In genomic region chr3:158663832-158664231, GRCh38 we compare ENCODE assay signal across 22 cellular contexts. TPM values are rescaled to one million over a fixed set of nuclear protein-coding genes. Genes with fewer than 3 reads are reported as not detected.
DNase-seq lines count a peak whose midpoint lies in the region; ATAC-seq, FAIRE-seq and TF ChIP-seq lines count a peak whose summit lies in the region.
"Had no signal": no experiment of that assay in that cellular context is flagged by ENCODE, and none has a peak within 500 bp of the region (broad histone marks: within the 10 kb centered on the region; RNA-seq: fewer than 3 reads in every experiment).

No MANE protein-coding gene starts in this region.

- no peaks in the 10 kb centered on the region for H3K4me1 Mint-ChIP-seq in neural progenitor cell
- H3K4me1 Mint-ChIP-seq: B cell had no signal

- H3K27ac ChIP-seq in HepG2 (ENCODE audit: extremely low read length, insufficient read depth, low read length): no peak overlapping the region
- no peak overlapping the region for H3K27ac ChIP-seq in right lobe of liver
- peak overlapping the region; percentile 14; the same call in 1 of the 2 replicates for H3K27ac ChIP-seq in PC-3 (ENCODE audit: low read length)
- no peak overlapping the region for H3K27ac ChIP-seq in small intestine (ENCODE audit: low read depth in 1 of 2, low read length in 1 of 2)
- H3K27ac ChIP-seq in neural progenitor cell: no peak overlapping the region
- H3K27ac ChIP-seq: BLaER1, C4-2B, GM23248 had no signal

- H3K9ac ChIP-seq in HepG2 (ENCODE audit: insufficient read depth, low read depth, low read length) (no peak overlapping the region), PC-3 (ENCODE audit: low read length) (no peak overlapping the region), neural progenitor cell (no peak overlapping the region)
- H3K9ac ChIP-seq: BLaER1, GM23248 had no signal

- no peak overlapping the region for H3K4me3 Mint-ChIP-seq in neural progenitor cell
- H3K4me3 Mint-ChIP-seq: B cell; CD4-positive, CD25-positive, alpha-beta regulatory T cell; CD8-positive, alpha-beta T cell had no signal

- TF ChIP-seq EP300 in HepG2 (IDR thresholded peaks at IDR 0.05; ENCODE audit: low read depth in 2 of 2, low read length in 2 of 2) (no peak), HepG2 (CRISPR knock-in tag; IDR thresholded peaks at IDR 0.05; ENCODE audit: borderline replicate concordance) (no peak)

- H3K9me3 Mint-ChIP-seq in neural progenitor cell: no peaks in the 10 kb centered on the region
- H3K9me3 Mint-ChIP-seq: CD4-positive, CD25-positive, alpha-beta regulatory T cell; CD8-positive, alpha-beta T cell had no signal

- H4K20me1 ChIP-seq in HepG2 (ENCODE audit: insufficient read depth, low read length) (no peaks in the 10 kb centered on the region; the same call in 1 of the 2 replicates), PC-3 (ENCODE audit: low read length) (no peaks in the 10 kb centered on the region), neural progenitor cell (ENCODE audit: low read depth) (no peaks in the 10 kb centered on the region)
- H4K20me1 ChIP-seq: BLaER1 had no signal

- POLR2A ChIA-PET in HepG2 (lab: Yijun Ruan, JAX): no interaction called here
- POLR2A ChIA-PET in PC-3 (lab: Charles Lee; ENCODE audit: unreplicated experiment): no interaction called here

- intact Hi-C loops in HepG2 (cut with micrococcal nuclease; ENCODE audit: unreplicated experiment) (no loop called here), right lobe of liver (cut with DNase I) (loop anchor here in 1 of 2 donors (10.0 kb wide), 1 partner anchor 61 kb away; no protein-coding TSS in a partner anchor), PC-3 (cut with micrococcal nuclease) (no loop called here)

- TF ChIP-seq POLR2A in HepG2 (IDR thresholded peaks at IDR 0.05; ENCODE audit: insufficient read depth in 1 of 2, low read depth in 2 of 2, low read length in 2 of 2): no peak
- TF ChIP-seq POLR2A in right lobe of liver (IDR thresholded peaks at IDR 0.05): no peak
- peak; percentile 66 for TF ChIP-seq POLR2A in erythroblast (IDR thresholded peaks at IDR 0.05; ENCODE audit: low read length)

- WGBS in HepG2 (ENCODE audit: low lambda C conversion rate): 93% methylated on average over 1 of the region's 1 CpG
- WGBS in right lobe of liver (ENCODE audit: insufficient coverage, low coverage, low lambda C conversion rate, missing lambda C conversion rate): 100% methylated on average over 1 of the region's 1 CpG
- WGBS in small intestine, 3 donors: 93 to 94% (median 93%) methylated on average over 1 of the region's 1 CpG

- in situ Hi-C loops in HepG2 (cut with HindIII; ENCODE audit: extremely low pct_ligation_motif_present, low pct_unique_long_range_greater_than_20kb): no loop called here

- peaks cover 8% of the 10 kb centered on the region for H3K36me3 Mint-ChIP-seq in neural progenitor cell

- H3K9me3 ChIP-seq in HepG2 (ENCODE audit: low read length) (no peaks in the 10 kb centered on the region), right lobe of liver (no peaks in the 10 kb centered on the region), PC-3 (ENCODE audit: low read length) (no peaks in the 10 kb centered on the region), small intestine (ENCODE audit: control insufficient read depth, low read depth) (no peaks in the 10 kb centered on the region), neural progenitor cell (ENCODE audit: low read depth) (no peaks in the 10 kb centered on the region)
- H3K9me3 ChIP-seq: BLaER1, Caco-2 had no signal

- H3K9me2 ChIP-seq in PC-3 (replicated peaks; ENCODE audit: low read length): no peaks in the 10 kb centered on the region

- no peak overlapping the region for H3K4me2 ChIP-seq in HepG2 (ENCODE audit: low read depth, low read length)
- no peak overlapping the region for H3K4me2 ChIP-seq in PC-3 (ENCODE audit: low read length)
- no peak overlapping the region for H3K4me2 ChIP-seq in neural progenitor cell
- H3K4me2 ChIP-seq: BLaER1 had no signal

- TF ChIP-seq RAD21 in HepG2 (CRISPR knock-in tag; IDR thresholded peaks at IDR 0.05): no peak

- H3K4me3 ChIP-seq in HepG2 (replicated peaks in 1 of 3; ENCODE audit: insufficient read depth in 1 of 3, low read depth in 2 of 3, low read length in 3 of 3): no peak overlapping the region
- H3K4me3 ChIP-seq in right lobe of liver: no peak overlapping the region
- no peak overlapping the region for H3K4me3 ChIP-seq in PC-3 (ENCODE audit: low read length)
- no peak overlapping the region for H3K4me3 ChIP-seq in small intestine (ENCODE audit: low read depth in 1 of 2, low read length in 2 of 2)
- no peak overlapping the region for H3K4me3 ChIP-seq in neural progenitor cell
- H3K4me3 ChIP-seq: BLaER1, GM12878, GM23248 had no signal

- H3K4me1 ChIP-seq in HepG2 (ENCODE audit: insufficient read depth, low read length) (no peaks in the 10 kb centered on the region), right lobe of liver (no peaks in the 10 kb centered on the region), PC-3 (ENCODE audit: insufficient read depth, low read length) (0 out of 2 replicates have a peak, but pooled peaks cover 7% of the 10 kb centered on the region), small intestine (ENCODE audit: control insufficient read depth in 2 of 2, insufficient read depth in 1 of 2, low read depth in 1 of 2, low read length in 1 of 2) (no peaks in the 10 kb centered on the region), neural progenitor cell (no peaks in the 10 kb centered on the region)
- H3K4me1 ChIP-seq: BLaER1, Caco-2 had no signal

- no peak overlapping the region for H3K27ac Mint-ChIP-seq in neural progenitor cell
- H3K27ac Mint-ChIP-seq: B cell had no signal

- no peaks in the 10 kb centered on the region for H3K79me2 ChIP-seq in HepG2 (ENCODE audit: insufficient read depth, low read length)
- H3K79me2 ChIP-seq in PC-3 (ENCODE audit: low read length): peaks cover 18% of the 10 kb centered on the region
- no peaks in the 10 kb centered on the region for H3K79me2 ChIP-seq in neural progenitor cell (ENCODE audit: low read depth)

- no TSS peak for BruUV-seq in HepG2 (replicated peaks; lab: Mats Ljungman, UMichigan)
- BruUV-seq in PC-3 (replicated peaks; lab: Mats Ljungman, UMichigan): no TSS peak

- ATAC-seq in HepG2 (no peak), right lobe of liver (no peak), PC-3 (no peak)
- ATAC-seq: CD8-positive, alpha-beta T cell; GM12878 had no signal

- TF ChIP-seq CTCF in HepG2 (CRISPR knock-in tag; IDR thresholded peaks at IDR 0.05) (no peak), right lobe of liver (IDR thresholded peaks at IDR 0.05) (no peak), PC-3 (conservative IDR thresholded peaks at IDR 0.05; ENCODE audit: low read depth, low read length) (no peak), neural progenitor cell (IDR thresholded peaks at IDR 0.05) (no peak)

- H3K27me3 ChIP-seq in HepG2 (ENCODE audit: control insufficient read depth in 1 of 2, insufficient read depth in 2 of 2, low read length in 2 of 2) (no peaks in the 10 kb centered on the region), right lobe of liver (no peaks in the 10 kb centered on the region), PC-3 (ENCODE audit: low read length) (no peaks in the 10 kb centered on the region), small intestine (ENCODE audit: control insufficient read depth in 2 of 2, insufficient read depth in 2 of 2, low read length in 2 of 2) (no peaks in the 10 kb centered on the region), neural progenitor cell (no peaks in the 10 kb centered on the region)
- H3K27me3 ChIP-seq: BLaER1 had no signal

- peaks cover 2% of the 10 kb centered on the region for H3K27me3 Mint-ChIP-seq in neural progenitor cell (ENCODE audit: insufficient read depth, low read depth)
- H3K27me3 Mint-ChIP-seq: B cell; CD4-positive, CD25-positive, alpha-beta regulatory T cell had no signal

- no peak for DNase-seq in HepG2 (ENCODE audit: low spot score)
- no peak for DNase-seq in right lobe of liver
- DNase-seq in PC-3: no peak
- DNase-seq in erythroblast (lab: John Stamatoyannopoulos, UW): no peak
- no peak for DNase-seq in small intestine
- DNase-seq in neural progenitor cell (ENCODE audit: low spot score): no peak
- DNase-seq: Caco-2; CD4-positive, CD25-positive, alpha-beta regulatory T cell; CD8-positive, alpha-beta T cell; DMS 273 treated with DMSO at 0.1 percent for 48 hours; DMS79; EL; GDM1; GM23248; H7 had no signal

- no peak for FAIRE-seq in HepG2 (lab: Jason Lieb, UNC)
- no peak for FAIRE-seq in small intestine (lab: Jason Lieb, UNC)
- FAIRE-seq: GM12878, GM19239, H1 had no signal

- CTCF ChIA-PET in HepG2 (lab: Yijun Ruan, JAX; ENCODE audit: low intra/inter-chr PET ratio, low total read pairs): no interaction called here
- CTCF ChIA-PET in PC-3 (lab: Charles Lee): no interaction called here

- H2AFZ ChIP-seq in HepG2 (ENCODE audit: low read length) (no peak overlapping the region), PC-3 (ENCODE audit: low read length) (no peak overlapping the region), neural progenitor cell (replicated peaks) (no peak overlapping the region)
- H2AFZ ChIP-seq: GM23248 had no signal

- peaks cover 6% of the 10 kb centered on the region for H3F3A ChIP-seq in PC-3 (ENCODE audit: low read length, unreplicated experiment)
- H3F3A ChIP-seq in neural progenitor cell (ENCODE audit: low read depth): no peaks in the 10 kb centered on the region

- H3K36me3 ChIP-seq in HepG2 (replicated peaks in 1 of 2; ENCODE audit: control insufficient read depth in 1 of 2, insufficient read depth in 2 of 2, low read length in 2 of 2) (peaks cover 12 to 67% of the 10 kb centered on the region in 2 experiments), right lobe of liver (peaks cover 0 to 64% (median 29%) of the 10 kb centered on the region in 4 donors), PC-3 (ENCODE audit: low read depth, low read length) (peaks cover 73% of the 10 kb centered on the region), small intestine (ENCODE audit: control insufficient read depth in 2 of 2, insufficient read depth in 2 of 2, low read length in 2 of 2) (peaks cover 5 to 23% of the 10 kb centered on the region in 2 donors), neural progenitor cell (peaks cover 11% of the 10 kb centered on the region)

RNA-seq across cellular contexts. Expression of gene LXN, which starts 8.6 kb away (rescaled TPM):
- not detected in 2 replicates for total RNA-seq in HepG2 (2016; rRNA removed; fragmentation: Illumina TruSeq; extraction: Trizol)
- total RNA-seq in HepG2 (2016; cell fraction: cytosol; rRNA removed; fragmentation: Illumina TruSeq; extraction: Trizol; ENCODE audit: low read depth): not detected in 2 replicates
- total RNA-seq in HepG2 (2016; cell fraction: insoluble cytoplasmic fraction; rRNA removed; fragmentation: Illumina TruSeq; extraction: Trizol): not detected in 2 replicates
- not detected in 2 replicates for total RNA-seq in HepG2 (2016; cell fraction: membrane; rRNA removed; fragmentation: Illumina TruSeq; extraction: Trizol)
- not detected in 2 replicates for total RNA-seq in HepG2 (2016; cell fraction: nucleus; rRNA removed; fragmentation: Illumina TruSeq; extraction: Trizol)
- not detected in 2 replicates for polyA plus RNA-seq in HepG2 (2011; rRNA removed)
- polyA plus RNA-seq in HepG2 (2011; cell fraction: cytosol; rRNA removed): not detected in 2 replicates
- not detected in 2 replicates for polyA plus RNA-seq in HepG2 (2011; cell fraction: nucleus; rRNA removed)
- not detected in 2 replicates for polyA plus RNA-seq in HepG2 (2012)
- not detected in 2 replicates for polyA plus RNA-seq in HepG2 (2016; cell fraction: cytosol; fragmentation: Illumina TruSeq; extraction: Trizol; ENCODE audit: low read depth)
- not detected in 2 replicates for polyA plus RNA-seq in HepG2 (2016; cell fraction: insoluble cytoplasmic fraction; fragmentation: Illumina TruSeq; extraction: Trizol; ENCODE audit: low read depth)
- polyA plus RNA-seq in HepG2 (2016; cell fraction: membrane; fragmentation: Illumina TruSeq; extraction: Trizol; ENCODE audit: low read depth): not detected in 2 replicates
- polyA plus RNA-seq in HepG2 (2016; cell fraction: nucleus; fragmentation: Illumina TruSeq; extraction: Trizol; ENCODE audit: insufficient read depth, low read depth): not detected in 2 replicates
- 10.7 TPM in 1 of 2 replicates, not detected in the other for polyA minus RNA-seq in HepG2 (2011; rRNA and poly(A)+ RNA removed; ENCODE audit: low replicate concordance)
- polyA minus RNA-seq in HepG2 (2011; cell fraction: cytosol; rRNA and poly(A)+ RNA removed): 0.53 TPM in 1 of 2 replicates, not detected in the other
- not detected in 2 replicates for polyA minus RNA-seq in HepG2 (2011; cell fraction: nucleus; rRNA and poly(A)+ RNA removed)
- total RNA-seq in right lobe of liver: 1 to 10 TPM in 5 of 6 experiments, under 1 TPM in 1; 0.84 to 3.4 (median 2.0) TPM
- 332 and 471 TPM in 2 replicates for total RNA-seq in PC-3 (2014; rRNA removed)
- 10 to 100 TPM; 29.2 to 33.8 (median 33.0) TPM for polyA plus RNA-seq in small intestine
- total RNA-seq in neural progenitor cell (ENCODE audit: low replicate concordance): 20.7 and 25.9 TPM in 2 replicates
- total RNA-seq: A172, Caco-2 had no signal

RNA-seq across cellular contexts. Expression of gene GFM1, which starts 19.5 kb away (rescaled TPM):
- 37.8 and 59.0 TPM in 2 replicates for total RNA-seq in HepG2 (2016; rRNA removed; fragmentation: Illumina TruSeq; extraction: Trizol)
- 10.0 and 10.7 TPM in 2 replicates for total RNA-seq in HepG2 (2016; cell fraction: cytosol; rRNA removed; fragmentation: Illumina TruSeq; extraction: Trizol; ENCODE audit: low read depth)
- 38.7 and 54.4 TPM in 2 replicates for total RNA-seq in HepG2 (2016; cell fraction: insoluble cytoplasmic fraction; rRNA removed; fragmentation: Illumina TruSeq; extraction: Trizol)
- total RNA-seq in HepG2 (2016; cell fraction: membrane; rRNA removed; fragmentation: Illumina TruSeq; extraction: Trizol): 10.6 and 14.2 TPM in 2 replicates
- 60.2 and 65.6 TPM in 2 replicates for total RNA-seq in HepG2 (2016; cell fraction: nucleus; rRNA removed; fragmentation: Illumina TruSeq; extraction: Trizol)
- 9.6 and 10.5 TPM in 2 replicates for polyA plus RNA-seq in HepG2 (2011; rRNA removed)
- polyA plus RNA-seq in HepG2 (2011; cell fraction: cytosol; rRNA removed): 4.9 and 7.3 TPM in 2 replicates
- polyA plus RNA-seq in HepG2 (2011; cell fraction: nucleus; rRNA removed): 7.1 and 7.4 TPM in 2 replicates
- 12.7 and 15.4 TPM in 2 replicates for polyA plus RNA-seq in HepG2 (2012)
- 1.5 and 1.7 TPM in 2 replicates for polyA plus RNA-seq in HepG2 (2016; cell fraction: cytosol; fragmentation: Illumina TruSeq; extraction: Trizol; ENCODE audit: low read depth)
- polyA plus RNA-seq in HepG2 (2016; cell fraction: insoluble cytoplasmic fraction; fragmentation: Illumina TruSeq; extraction: Trizol; ENCODE audit: low read depth): 23.9 and 32.4 TPM in 2 replicates
- 2.9 and 3.0 TPM in 2 replicates for polyA plus RNA-seq in HepG2 (2016; cell fraction: membrane; fragmentation: Illumina TruSeq; extraction: Trizol; ENCODE audit: low read depth)
- polyA plus RNA-seq in HepG2 (2016; cell fraction: nucleus; fragmentation: Illumina TruSeq; extraction: Trizol; ENCODE audit: insufficient read depth, low read depth): 36.9 and 42.6 TPM in 2 replicates
- 15.5 and 48.8 TPM in 2 replicates for polyA minus RNA-seq in HepG2 (2011; rRNA and poly(A)+ RNA removed; ENCODE audit: low replicate concordance)
- polyA minus RNA-seq in HepG2 (2011; cell fraction: cytosol; rRNA and poly(A)+ RNA removed): 17.5 and 18.8 TPM in 2 replicates
- 74.7 and 81.6 TPM in 2 replicates for polyA minus RNA-seq in HepG2 (2011; cell fraction: nucleus; rRNA and poly(A)+ RNA removed)
- 10 to 100 TPM; 40.2 to 61.5 (median 43.8) TPM for total RNA-seq in right lobe of liver
- total RNA-seq in PC-3 (2014; rRNA removed): 37.5 and 53.0 TPM in 2 replicates
- 10 to 100 TPM in 2 of 3 donors, 1 to 10 TPM in 1; 9.4 to 26.7 (median 18.9) TPM for polyA plus RNA-seq in small intestine
- total RNA-seq in neural progenitor cell (ENCODE audit: low replicate concordance): 25.8 and 52.0 TPM in 2 replicates

Comparison
In these comparisons a context has a peak if more than half of its experiments do, and no peak if none do; other contexts are left out.
1. RNA of gene LXN, which starts 8.6 kb away (total RNA-seq): 332 to 471 TPM in PC-3; 20.7 to 25.9 TPM in neural progenitor cell, 0.84 to 3.4 TPM in right lobe of liver and not detected in HepG2; every median in the first group is over 10 times any median in the second.